8 cellular contexts compared by ENCODE assay signal in the genomic region with DNA sequence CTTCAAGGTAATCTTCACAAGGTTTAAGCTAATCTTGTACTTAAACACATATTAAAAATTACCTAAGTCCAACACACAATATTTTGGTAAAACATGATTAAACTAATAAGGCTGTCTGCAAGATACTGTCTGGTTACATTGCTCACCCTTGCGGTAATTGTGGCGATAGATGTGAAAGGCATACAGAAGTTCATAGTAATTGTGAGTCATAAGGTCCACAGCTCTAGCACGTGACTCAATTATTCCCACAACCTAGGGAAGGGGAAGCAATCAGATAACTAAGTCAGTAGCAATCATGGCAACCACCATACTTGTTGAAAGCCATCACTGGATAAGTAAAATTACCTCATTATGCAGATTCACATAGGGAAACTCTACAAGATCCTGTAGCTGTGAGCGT. TPM values are rescaled to one million over a fixed set of nuclear protein-coding genes. Genes with fewer than 3 reads are reported as not detected.
DNase-seq lines count a peak whose midpoint lies in the region; ATAC-seq and TF ChIP-seq lines count a peak whose summit lies in the region.

No MANE protein-coding gene starts in this region.

- DNase-seq in NK-92 treated with Interleukin-12 subunit alpha and Interleukin-12 subunit beta, amount 100 ng/mL, for 24 hours (lab: John Stamatoyannopoulos, UW) = peak; percentile 30
- DNase-seq in NK-92 (lab: John Stamatoyannopoulos, UW; ENCODE audit: unreplicated experiment) (no peak), fibroblast of lung (ENCODE audit: low read depth in 2 of 2) (peak; percentile 67 to 96), heart left ventricle (no peak), left cardiac atrium (no peak), Caco-2 (no peak)
- DNase-seq in activated CD4-positive, alpha-beta T cell treated with anti-CD3 and anti-CD28 coated beads for 48 hours = peak; percentile 66
- peak; percentile 13 to 31 for DNase-seq in stimulated activated CD8-positive, alpha-beta memory T cell treated with anti-CD3 and anti-CD28 coated beads, Interleukin-2, amount 100 ng/mL, for 48 hours (ENCODE audit: low read depth in 2 of 2)

- no peaks in the 10 kb centered on the region for H4K20me1 ChIP-seq in fibroblast of lung (ENCODE audit: control insufficient read depth, extremely low read depth, insufficient read depth, low read length)

- H3K27ac Mint-ChIP-seq in Caco-2 (ENCODE audit: unreplicated experiment) = no peak overlapping the region

- H3K4me2 ChIP-seq in fibroblast of lung (ENCODE audit: extremely low read depth, insufficient read depth, low read length) = no peak overlapping the region

- no peaks in the 10 kb centered on the region for H3K9me3 Mint-ChIP-seq in Caco-2 (ENCODE audit: unreplicated experiment)

- H3K36me3 Mint-ChIP-seq in Caco-2 (ENCODE audit: insufficient read depth, unreplicated experiment) = peaks cover 86% of the 10 kb centered on the region

- no peak overlapping the region for H3K9ac ChIP-seq in fibroblast of lung (ENCODE audit: insufficient read depth, low read length)

- H3K4me3 Mint-ChIP-seq in Caco-2 (ENCODE audit: unreplicated experiment) = no peak overlapping the region

- intact Hi-C loops in heart left ventricle (cut with DNase I) = no loop called here
- intact Hi-C loops in left cardiac atrium (cut with DNase I) = no loop called here
- intact Hi-C loops in Caco-2 (cut with micrococcal nuclease; ENCODE audit: unreplicated experiment) = no loop called here

- H3K27me3 ChIP-seq in fibroblast of lung (ENCODE audit: control insufficient read depth, insufficient read depth, low read length) (no peaks in the 10 kb centered on the region), heart left ventricle (no peaks in the 10 kb centered on the region), Caco-2 (replicated peaks; ENCODE audit: control insufficient read depth, insufficient read depth, low read length) (no peaks in the 10 kb centered on the region)

- POLR2A ChIA-PET in Caco-2 (lab: Charles Lee) = no interaction called here

- TF ChIP-seq CTCF in fibroblast of lung (conservative IDR thresholded peaks at IDR 0.05 in 1 of 2, IDR thresholded peaks at IDR 0.05 in 1 of 2; ENCODE audit: low read depth in 1 of 2, low read length in 2 of 2) (no peak), heart left ventricle (IDR thresholded peaks at IDR 0.05) (no peak), Caco-2 (IDR thresholded peaks at IDR 0.05; ENCODE audit: insufficient read depth in 1 of 2, low read depth in 1 of 2, low read length in 1 of 2, severe bottlenecking in 1 of 2, unreplicated experiment in 1 of 2) (no peak)

- no TSS peak for BruUV-seq in Caco-2 (replicated peaks; lab: Mats Ljungman, UMichigan)

- TF ChIP-seq POLR2A in heart left ventricle (IDR thresholded peaks at IDR 0.05) = no peak

- CTCF ChIA-PET in Caco-2 (lab: Charles Lee) = no interaction called here

- H3K4me1 ChIP-seq in fibroblast of lung (ENCODE audit: control insufficient read depth, extremely low read depth, insufficient read depth, low read length) = peaks cover 2% of the 10 kb centered on the region
- H3K4me1 ChIP-seq in heart left ventricle = peaks cover 0 to 13% (median 0%) of the 10 kb centered on the region in 12 donors
- no peaks in the 10 kb centered on the region for H3K4me1 ChIP-seq in Caco-2

- H3K36me3 ChIP-seq in fibroblast of lung (ENCODE audit: control insufficient read depth, insufficient read depth, low read length) (peaks cover 5% of the 10 kb centered on the region), heart left ventricle (peaks cover 0 to 100% (median 93%) of the 10 kb centered on the region in 9 donors), Caco-2 (ENCODE audit: control insufficient read depth, insufficient read depth, low read length) (peaks cover 3% of the 10 kb centered on the region)

- no peaks in the 10 kb centered on the region for H3K79me2 ChIP-seq in fibroblast of lung (ENCODE audit: control insufficient read depth, insufficient read depth, low read length)

- no peak overlapping the region for H3K4me3 ChIP-seq in fibroblast of lung (replicated peaks in 1 of 4; ENCODE audit: control extremely low read depth in 1 of 4, insufficient read depth in 1 of 4, low read depth in 3 of 4, low read length in 4 of 4)
- H3K4me3 ChIP-seq in heart left ventricle = no peak overlapping the region
- no peak overlapping the region for H3K4me3 ChIP-seq in Caco-2 (ENCODE audit: low read depth, low read length)

- no peaks in the 10 kb centered on the region for H3K4me1 Mint-ChIP-seq in Caco-2 (ENCODE audit: low read depth, unreplicated experiment)

- no peaks in the 10 kb centered on the region for H3K27me3 Mint-ChIP-seq in Caco-2 (ENCODE audit: insufficient read depth, unreplicated experiment)

- H3K27ac ChIP-seq in fibroblast of lung (ENCODE audit: insufficient read depth, low read length) (no peak overlapping the region), heart left ventricle (no peak overlapping the region)

- no peaks in the 10 kb centered on the region for H3K9me3 ChIP-seq in fibroblast of lung (ENCODE audit: control insufficient read depth, insufficient read depth, low read depth, low read length)
- H3K9me3 ChIP-seq in heart left ventricle = no peaks in the 10 kb centered on the region
- H3K9me3 ChIP-seq in Caco-2 = no peaks in the 10 kb centered on the region

- H2AFZ ChIP-seq in fibroblast of lung (ENCODE audit: low read length) = no peak overlapping the region

- no peak for ATAC-seq in heart left ventricle
- ATAC-seq in left cardiac atrium = no peak

- 94 to 96% (median 95%) methylated on average over 4 of the region's 4 CpGs for WGBS in heart left ventricle, 4 donors

RNA-seq across cellular contexts. Expression of gene FNBP4, which starts 30.5 kb away (rescaled TPM):
- 51.9 and 82.9 TPM in 2 replicates for total RNA-seq in fibroblast of lung
- polyA plus RNA-seq in fibroblast of lung = 54.7 and 57.3 TPM in 2 replicates
- polyA plus RNA-seq in fibroblast of lung (2012) = 24.7 and 29.9 TPM in 2 replicates
- 20.1 and 23.0 TPM in 2 replicates for polyA minus RNA-seq in fibroblast of lung (ENCODE audit: low replicate concordance)
- total RNA-seq in heart left ventricle = 10 to 100 TPM; 24.4 to 56.9 (median 42.5) TPM
- 10 to 100 TPM; 20.1 to 41.6 TPM for polyA plus RNA-seq in heart left ventricle
- 10 to 100 TPM; 30.6 to 50.1 TPM for total RNA-seq in left cardiac atrium
- 104 and 112 TPM in 2 replicates for total RNA-seq in Caco-2 (2022)

RNA-seq across cellular contexts. Expression of gene NUP160, which starts 50.5 kb away (rescaled TPM):
- total RNA-seq in fibroblast of lung (25.8 and 28.5 TPM in 2 replicates), heart left ventricle (10 to 100 TPM in 8 of 9 donors, 1 to 10 TPM in 1; 9.4 to 19.7 (median 14.1) TPM), left cardiac atrium (10 to 100 TPM; 13.7 to 18.3 TPM), Caco-2 (2022) (72.9 and 74.7 TPM in 2 replicates)
- polyA plus RNA-seq in fibroblast of lung (25.5 and 25.9 TPM in 2 replicates), heart left ventricle (10 to 100 TPM; 10.6 to 12.9 TPM)
- 18.0 and 18.5 TPM in 2 replicates for polyA plus RNA-seq in fibroblast of lung (2012)
- polyA minus RNA-seq in fibroblast of lung (ENCODE audit: low replicate concordance) = 21.7 and 23.5 TPM in 2 replicates

Comparison
In these comparisons a context has a peak if more than half of its experiments do, and no peak if none do; other contexts are left out.
1. DNase-seq: peak in NK-92 treated with Interleukin-12 subunit alpha and Interleukin-12 subunit beta, amount 100 ng/mL, for 24 hours (single experiment), activated CD4-positive, alpha-beta T cell treated with anti-CD3 and anti-CD28 coated beads for 48 hours (single experiment), fibroblast of lung (2 of 2) and stimulated activated CD8-positive, alpha-beta memory T cell treated with anti-CD3 and anti-CD28 coated beads, Interleukin-2, amount 100 ng/mL, for 48 hours (2 of 2); none in NK-92 (single experiment), heart left ventricle (0 of 5), left cardiac atrium (single experiment) and Caco-2 (0 of 2).